ENCODE assay signal across 10 cellular contexts in genomic region chr7:73828107-73828803, GRCh38. TPM values are rescaled to one million over a fixed set of nuclear protein-coding genes. Genes with fewer than 3 reads are reported as not detected.
DNase-seq lines count a peak whose midpoint lies in the region; ATAC-seq and TF ChIP-seq lines count a peak whose summit lies in the region.
"Had no signal": no experiment of that assay in that cellular context is flagged by ENCODE, and none has a peak within 500 bp of the region (broad histone marks: within the 10 kb centered on the region; RNA-seq: fewer than 3 reads in every experiment).

No MANE protein-coding gene starts in this region.

- H3K9me3 Mint-ChIP-seq in activated naive CD8-positive, alpha-beta T cell treated with anti-CD3 and anti-CD28 coated beads for 36 hours: no peaks in the 10 kb centered on the region
- H3K9me3 Mint-ChIP-seq in CD14-positive monocyte: no peaks in the 10 kb centered on the region

- ATAC-seq in GM18867 (IDR thresholded peaks at IDR 0.05; ENCODE audit: unreplicated experiment) (no peak), HG03469 (IDR thresholded peaks at IDR 0.05; ENCODE audit: unreplicated experiment) (no peak)

- intact Hi-C loops in CD14-positive monocyte (cut with micrococcal nuclease): loop anchor here in 1 of 2 donors (5.0 to 10.0 kb wide), 2 partner anchors 34 to 53 kb away; partner anchors contain the start of genes CLDN3 and TMEM270

- peak; percentile 28 for DNase-seq in activated CD4-positive, alpha-beta T cell treated with anti-CD3 and anti-CD28 coated beads for 48 hours
- no peak for DNase-seq in activated CD4-positive, alpha-beta T cell treated with anti-CD3 and anti-CD28 coated beads, Interleukin-2, amount 50 U/mL, for 1 hour
- DNase-seq in NCI-H2171 (lab: John Stamatoyannopoulos, UW) (peak; percentile 87), left kidney (ENCODE audit: low read depth, low spot score) (peak; percentile 78), CD14-positive monocyte (ENCODE audit: low spot score) (no peak)
- peak; percentile 20 for DNase-seq in activated naive CD8-positive, alpha-beta T cell treated with anti-CD3 and anti-CD28 coated beads for 36 hours

- no peak for TF ChIP-seq CTCF in CD14-positive monocyte (IDR thresholded peaks at IDR 0.05)

- H3K27ac Mint-ChIP-seq in activated naive CD8-positive, alpha-beta T cell treated with anti-CD3 and anti-CD28 coated beads for 36 hours: no peak overlapping the region
- peak overlapping the region in 1 of 7 donors; percentile 60 for H3K27ac Mint-ChIP-seq in CD14-positive monocyte

- H3K4me1 Mint-ChIP-seq in activated naive CD8-positive, alpha-beta T cell treated with anti-CD3 and anti-CD28 coated beads for 36 hours: peaks cover 22% of the 10 kb centered on the region
- H3K4me1 Mint-ChIP-seq in CD14-positive monocyte: peaks cover 42% of the 10 kb centered on the region

- H3K27me3 Mint-ChIP-seq in activated naive CD8-positive, alpha-beta T cell treated with anti-CD3 and anti-CD28 coated beads for 36 hours: peaks cover 22% of the 10 kb centered on the region
- peaks cover 29 to 52% (median 32%) of the 10 kb centered on the region in 3 donors for H3K27me3 Mint-ChIP-seq in CD14-positive monocyte (ENCODE audit: low read depth in 3 of 3)

- H3K36me3 Mint-ChIP-seq in activated naive CD8-positive, alpha-beta T cell treated with anti-CD3 and anti-CD28 coated beads for 36 hours: no peaks in the 10 kb centered on the region
- H3K36me3 Mint-ChIP-seq in CD14-positive monocyte: peaks cover 0 to 2% of the 10 kb centered on the region in 2 donors

- H3K4me3 Mint-ChIP-seq in activated naive CD8-positive, alpha-beta T cell treated with anti-CD3 and anti-CD28 coated beads for 36 hours: no peak overlapping the region
- peak overlapping the region in 1 of 2 donors; percentile 72 for H3K4me3 Mint-ChIP-seq in CD14-positive monocyte

RNA-seq across cellular contexts. Expression of gene CLDN4, which starts 2.5 kb away (rescaled TPM):
- under 1 TPM; 0.12 to 0.33 TPM for total RNA-seq in activated naive CD8-positive, alpha-beta T cell treated with anti-CD3 and anti-CD28 coated beads for 36 hours
- not detected for polyA plus RNA-seq in CD14-positive monocyte

RNA-seq across cellular contexts. Expression of gene METTL27, which starts 14.1 kb away (rescaled TPM):
- under 1 TPM; 0.23 to 0.40 TPM for total RNA-seq in activated naive CD8-positive, alpha-beta T cell treated with anti-CD3 and anti-CD28 coated beads for 36 hours
- polyA plus RNA-seq in CD14-positive monocyte: 1 to 10 TPM; 1.2 to 2.1 TPM
- total RNA-seq: mononuclear cell had no signal

RNA-seq across cellular contexts. Expression of gene TMEM270, which starts 32.7 kb away (rescaled TPM):
- total RNA-seq in activated naive CD8-positive, alpha-beta T cell treated with anti-CD3 and anti-CD28 coated beads for 36 hours: not detected
- not detected for polyA plus RNA-seq in CD14-positive monocyte
- total RNA-seq: mononuclear cell, SJSA1 had no signal

RNA-seq across cellular contexts. Expression of gene CLDN3, which starts 58.2 kb away (rescaled TPM):
- total RNA-seq in activated naive CD8-positive, alpha-beta T cell treated with anti-CD3 and anti-CD28 coated beads for 36 hours: not detected
- not detected for polyA plus RNA-seq in CD14-positive monocyte
- total RNA-seq: mononuclear cell, SJSA1 had no signal

Comparison
In these comparisons a context has a peak if more than half of its experiments do, and no peak if none do; other contexts are left out.
1. DNase-seq: peak in activated CD4-positive, alpha-beta T cell treated with anti-CD3 and anti-CD28 coated beads for 48 hours (single experiment), NCI-H2171 (single experiment), activated naive CD8-positive, alpha-beta T cell treated with anti-CD3 and anti-CD28 coated beads for 36 hours (single experiment) and left kidney (single experiment); none in activated CD4-positive, alpha-beta T cell treated with anti-CD3 and anti-CD28 coated beads, Interleukin-2, amount 50 U/mL, for 1 hour (single experiment) and CD14-positive monocyte (single experiment).